In the genomic region with DNA sequence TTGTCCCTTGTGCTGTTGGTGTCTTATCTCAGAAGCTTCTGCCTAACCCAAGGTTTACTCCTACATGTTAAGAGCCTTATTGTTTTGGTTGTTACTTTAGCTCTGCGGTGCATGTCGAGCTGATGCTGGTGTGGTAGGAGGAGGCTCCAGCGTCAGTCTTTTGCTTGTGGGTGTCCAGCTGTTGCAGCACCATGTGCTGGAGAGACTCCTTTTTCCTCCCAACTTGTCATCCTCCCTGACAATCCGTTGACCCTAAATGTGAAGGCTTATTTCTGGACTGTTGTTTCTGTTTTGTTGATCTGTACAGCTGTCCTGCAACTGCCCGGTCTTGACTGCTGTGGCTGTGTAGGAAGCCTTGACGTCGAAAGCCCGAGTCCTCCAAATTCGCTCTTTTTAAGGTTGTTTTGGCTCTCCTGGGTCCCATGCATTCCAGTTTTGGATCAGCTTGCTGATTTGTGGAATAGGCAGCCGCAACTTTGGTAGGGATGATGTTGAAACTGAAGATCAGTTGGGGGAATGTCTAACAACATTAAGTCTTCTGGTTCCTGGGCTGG, we compare ENCODE assay signal across 26 cellular contexts. TPM values are rescaled to one million over a fixed set of nuclear protein-coding genes. Genes with fewer than 3 reads are reported as not detected.
DNase-seq lines count a peak whose midpoint lies in the region; ATAC-seq and TF ChIP-seq lines count a peak whose summit lies in the region.
"Had no signal": no experiment of that assay in that cellular context is flagged by ENCODE, and none has a peak within 500 bp of the region (broad histone marks: within the 10 kb centered on the region; RNA-seq: fewer than 3 reads in every experiment).

No MANE protein-coding gene starts in this region.

- no peaks in the 10 kb centered on the region for H3K9me3 Mint-ChIP-seq in CD4-positive, alpha-beta memory T cell
- H3K9me3 Mint-ChIP-seq in T-cell (no peaks in the 10 kb centered on the region), immature natural killer cell (no peaks in the 10 kb centered on the region), progenitor cell of endocrine pancreas (ENCODE audit: low read depth) (peaks cover 6% of the 10 kb centered on the region)
- H3K9me3 Mint-ChIP-seq: activated naive CD4-positive, alpha-beta T cell treated with anti-CD3 and anti-CD28 coated beads, Interleukin-2, amount 50 U/mL, for 72 hours; H9; natural killer cell had no signal

- no peak for DNase-seq in CD4-positive, alpha-beta memory T cell
- DNase-seq in T-cell (no peak), immature natural killer cell (no peak), sciatic nerve (ENCODE audit: low spot score) (no peak), progenitor cell of endocrine pancreas (ENCODE audit: low spot score, unreplicated experiment) (no peak), cerebellum (ENCODE audit: low spot score) (no peak), NCI-H510A (lab: John Stamatoyannopoulos, UW) (no peak)
- DNase-seq: activated CD8-positive, alpha-beta memory T cell treated with anti-CD3 and anti-CD28 coated beads for 24 hours; activated T-cell treated with anti-CD3 and anti-CD28 coated beads, Interleukin-2, amount 50 U/mL, for 1 hour; anterior cingulate cortex; esophagus squamous epithelium; gastrocnemius medialis; H9; KG1; mesendoderm; MG63; natural killer cell; NCI-H2081; NCI-H774; stimulated activated CD4-positive, alpha-beta T cell treated with anti-CD3 and anti-CD28 coated beads, Interleukin-2, amount 100 ng/mL, for 48 hours had no signal

- H3K27ac ChIP-seq in CD4-positive, alpha-beta memory T cell (ENCODE audit: low read depth, low read length): no peak overlapping the region
- H3K27ac ChIP-seq: C4-2B, gastrocnemius medialis, right atrium auricular region, SJSA1, suprapubic skin had no signal

- H3K36me3 ChIP-seq in CD4-positive, alpha-beta memory T cell (ENCODE audit: insufficient read depth, low read length): peaks cover 22% of the 10 kb centered on the region

- peaks cover 29 to 71% of the 10 kb centered on the region in 2 donors for H3K36me3 Mint-ChIP-seq in CD4-positive, alpha-beta memory T cell
- peaks cover 50% of the 10 kb centered on the region for H3K36me3 Mint-ChIP-seq in T-cell
- peaks cover 0 to 12% (median 5%) of the 10 kb centered on the region in 3 donors for H3K36me3 Mint-ChIP-seq in immature natural killer cell
- H3K36me3 Mint-ChIP-seq in progenitor cell of endocrine pancreas (ENCODE audit: insufficient read depth): peaks cover 22% of the 10 kb centered on the region
- H3K36me3 Mint-ChIP-seq: natural killer cell had no signal

- peak overlapping the region; percentile 33 to 96 (median 77) for H3K27ac Mint-ChIP-seq in CD4-positive, alpha-beta memory T cell
- H3K27ac Mint-ChIP-seq in T-cell (peak overlapping the region; percentile 46 to 64), immature natural killer cell (peak overlapping the region in 4 of 6 donors; percentile 22 to 45 (median 33)), progenitor cell of endocrine pancreas (no peak overlapping the region)

- no peak overlapping the region for H3K4me3 Mint-ChIP-seq in CD4-positive, alpha-beta memory T cell
- H3K4me3 Mint-ChIP-seq in T-cell: no peak overlapping the region
- H3K4me3 Mint-ChIP-seq in immature natural killer cell: no peak overlapping the region
- H3K4me3 Mint-ChIP-seq in progenitor cell of endocrine pancreas (ENCODE audit: low read depth): no peak overlapping the region
- H3K4me3 Mint-ChIP-seq: H9, natural killer cell had no signal

- H3K27me3 Mint-ChIP-seq in CD4-positive, alpha-beta memory T cell: no peaks in the 10 kb centered on the region
- H3K27me3 Mint-ChIP-seq in T-cell (no peaks in the 10 kb centered on the region), immature natural killer cell (ENCODE audit: low read depth in 3 of 3) (peaks cover 0 to 5% (median 1%) of the 10 kb centered on the region in 3 donors), progenitor cell of endocrine pancreas (no peaks in the 10 kb centered on the region)

- H3K9me3 ChIP-seq in CD4-positive, alpha-beta memory T cell (ENCODE audit: control insufficient read depth in 1 of 2, low read length in 2 of 2): no peaks in the 10 kb centered on the region
- H3K9me3 ChIP-seq: esophagus squamous epithelium, gastrocnemius medialis, MG63, right atrium auricular region, SJSA1, suprapubic skin had no signal

- H3K4me3 ChIP-seq in CD4-positive, alpha-beta memory T cell (ENCODE audit: low read length in 2 of 2): no peak overlapping the region
- H3K4me3 ChIP-seq: esophagus squamous epithelium, gastrocnemius medialis, MG63, right atrium auricular region, SJSA1, suprapubic skin had no signal

- CTCF ChIA-PET in CD4-positive, alpha-beta memory T cell (lab: Charles Lee; ENCODE audit: partially characterized antibody): interaction anchor here (1.6 to 2.0 kb wide), 2 partner anchors 14 to 33 kb away, joined by 5 read pairs; no protein-coding TSS in a partner anchor
- CTCF ChIA-PET in T-cell (lab: Charles Lee): no interaction called here

- H3K27me3 ChIP-seq in CD4-positive, alpha-beta memory T cell (ENCODE audit: insufficient read depth, low read length): no peaks in the 10 kb centered on the region
- H3K27me3 ChIP-seq: esophagus squamous epithelium, gastrocnemius medialis, MG63, right atrium auricular region, SJSA1, suprapubic skin had no signal

- POLR2A ChIA-PET in CD4-positive, alpha-beta memory T cell (lab: Charles Lee; ENCODE audit: partially characterized antibody): interaction anchor here (1.1 to 2.2 kb wide), 2 partner anchors 14 to 82 kb away, joined by 3 to 5 read pairs; no protein-coding TSS in a partner anchor
- POLR2A ChIA-PET in T-cell (lab: Charles Lee): no interaction called here

- peaks cover 26 to 59% (median 44%) of the 10 kb centered on the region in 4 donors for H3K4me1 Mint-ChIP-seq in CD4-positive, alpha-beta memory T cell
- peaks cover 38 to 53% (median 50%) of the 10 kb centered on the region in 3 donors for H3K4me1 Mint-ChIP-seq in T-cell
- peaks cover 34 to 59% of the 10 kb centered on the region in 2 donors for H3K4me1 Mint-ChIP-seq in immature natural killer cell
- peaks cover 12% of the 10 kb centered on the region for H3K4me1 Mint-ChIP-seq in progenitor cell of endocrine pancreas (ENCODE audit: low read depth)

- TF ChIP-seq CTCF in progenitor cell of endocrine pancreas (IDR thresholded peaks at IDR 0.05; ENCODE audit: unreplicated experiment): no peak

- intact Hi-C loops in CD4-positive, alpha-beta memory T cell (cut with micrococcal nuclease): no loop called here
- intact Hi-C loops in sciatic nerve (cut with DNase I): loop anchor here (2.0 kb wide), 1 partner anchor 30 kb away; no protein-coding TSS in a partner anchor

- ATAC-seq in T-cell (replicated peaks in 1 of 4): no peak
- peak; percentile 33 for ATAC-seq in sciatic nerve
- ATAC-seq: activated CD4-positive, CD25-positive, alpha-beta regulatory T cell treated with anti-CD3 and anti-CD28 coated beads, Interleukin-2, amount 50 U/mL, for 24 hours; gastrocnemius medialis had no signal

- peaks cover 14% of the 10 kb centered on the region for H3K4me1 ChIP-seq in CD4-positive, alpha-beta memory T cell (ENCODE audit: insufficient read depth, low read length)
- H3K4me1 ChIP-seq: suprapubic skin had no signal

RNA-seq across cellular contexts. Expression of gene NAXD, which starts 15.3 kb away (rescaled TPM):
- total RNA-seq in CD4-positive, alpha-beta memory T cell: 10 to 100 TPM; 32.6 to 33.4 TPM
- polyA plus RNA-seq in CD4-positive, alpha-beta memory T cell: 10 to 100 TPM; 20.4 TPM
- total RNA-seq in T-cell (10 to 100 TPM; 22.2 to 34.3 (median 29.2) TPM), sciatic nerve (38.9 TPM), progenitor cell of endocrine pancreas (32.4 and 34.2 TPM in 2 replicates), cerebellum (22.9 TPM)
- 10 to 100 TPM in 1 of 3 donors, 1 to 10 TPM in 2; 4.4 to 13.4 (median 7.7) TPM for polyA plus RNA-seq in immature natural killer cell
